In the genomic region with DNA sequence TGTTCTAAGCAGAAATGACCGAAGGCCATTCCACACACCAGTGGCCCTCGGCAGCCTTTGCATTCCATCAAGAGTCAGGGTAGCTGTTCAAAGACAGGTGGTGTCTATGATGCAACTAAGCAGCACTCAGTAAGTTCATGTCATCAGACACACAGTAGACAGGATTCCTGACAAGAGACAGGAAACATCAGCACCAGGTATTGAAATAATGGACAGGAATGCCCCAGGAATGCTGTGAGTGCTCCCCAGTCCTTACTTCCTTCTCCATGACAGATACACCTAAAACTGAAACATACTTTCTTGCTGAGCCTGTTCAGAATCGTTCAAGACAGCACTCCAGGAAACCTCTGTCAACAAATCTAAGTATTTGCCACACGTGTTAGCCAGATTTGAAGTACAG, we compare ENCODE assay signal across 16 cellular contexts.
"Had no signal": no experiment of that assay in that cellular context is flagged by ENCODE, and none has a peak within 500 bp of the region (broad histone marks: within the 10 kb centered on the region; RNA-seq: fewer than 3 reads in every experiment).

No MANE protein-coding gene starts in this region.

- H3K4me3 ChIP-seq: dorsolateral prefrontal cortex, heart left ventricle, transverse colon had no signal

- H2AFZ ChIP-seq: parathyroid adenoma had no signal

- H3K27me3 ChIP-seq: dorsolateral prefrontal cortex, heart left ventricle, transverse colon had no signal

- H3K36me3 ChIP-seq: transverse colon had no signal

- H3K27ac ChIP-seq: dorsolateral prefrontal cortex, heart left ventricle, parathyroid adenoma, transverse colon had no signal

- FAIRE-seq: islet of Langerhans, small intestine had no signal

- ATAC-seq: activated CD4-positive, CD25-positive, alpha-beta regulatory T cell treated with anti-CD3 and anti-CD28 coated beads, Interleukin-2, amount 50 U/mL, for 24 hours; activated CD8-positive, alpha-beta memory T cell treated with anti-CD3 and anti-CD28 coated beads, Interleukin-2, amount 10 ng/mL, durations not matched to agents 7 days and 5 days; activated T-cell treated with anti-CD3 and anti-CD28 coated beads, Interleukin-2, amount 50 U/mL, for 4 hours; heart left ventricle; stimulated activated naive B cell treated with anti-CD40 and anti-IgM and Interleukin-4, amounts not matched to agents 10 μg/mL and 1 μg/mL and 100 μg/mL, for 72 hours had no signal

- H3K9me3 ChIP-seq: heart left ventricle, transverse colon had no signal

- DNase-seq: activated CD8-positive, alpha-beta memory T cell treated with anti-CD3 and anti-CD28 coated beads, Interleukin-2, amount 10 ng/mL, durations not matched to agents 7 days and 5 days; activated gamma-delta T cell; activated naive CD8-positive, alpha-beta T cell treated with anti-CD3 and anti-CD28 coated beads for 36 hours; activated T-cell treated with anti-CD3 and anti-CD28 coated beads, Interleukin-2, amount 50 U/mL, for 4 hours; dorsolateral prefrontal cortex; foreskin melanocyte; heart left ventricle; midbrain; naive B cell; small intestine; stimulated activated naive B cell treated with anti-CD40 and anti-IgM and Interleukin-4, amounts not matched to agents 10 μg/mL and 1 μg/mL and 100 μg/mL, for 72 hours; substantia nigra; transverse colon had no signal

- H3K79me2 ChIP-seq: parathyroid adenoma had no signal

- H3K9ac ChIP-seq: parathyroid adenoma had no signal
